In genomic region chr9:127770905-127771569, GRCh38 we compare ENCODE assay signal across 8 cellular contexts. TPM values are rescaled to one million over a fixed set of nuclear protein-coding genes. Genes with fewer than 3 reads are reported as not detected.
A peak's percentile ranks its signal among the peaks of the same experiment; 100 is the strongest.
DNase-seq lines count a peak whose midpoint lies in the region; ATAC-seq lines count a peak whose summit lies in the region.

No MANE protein-coding gene starts in this region.

- H3K9me3 Mint-ChIP-seq in IgD-negative memory B cell, result no peaks in the 10 kb centered on the region
- H3K9me3 Mint-ChIP-seq in activated T-cell treated with anti-CD3 and anti-CD28 coated beads, Interleukin-2, amount 50 U/mL, for 4 hours, result no peaks in the 10 kb centered on the region

- no peaks in the 10 kb centered on the region for H3K27me3 Mint-ChIP-seq in IgD-negative memory B cell
- H3K27me3 Mint-ChIP-seq in activated T-cell treated with anti-CD3 and anti-CD28 coated beads, Interleukin-2, amount 50 U/mL, for 4 hours (ENCODE audit: low read depth), result no peaks in the 10 kb centered on the region

- H3K4me1 Mint-ChIP-seq in IgD-negative memory B cell, result peaks cover 22 to 48% (median 43%) of the 10 kb centered on the region in 3 donors
- peaks cover 65% of the 10 kb centered on the region for H3K4me1 Mint-ChIP-seq in activated T-cell treated with anti-CD3 and anti-CD28 coated beads, Interleukin-2, amount 50 U/mL, for 4 hours (ENCODE audit: low read depth)

- DNase-seq in DMS114 treated with DMSO at 0.1 percent for 48 hours (lab: John Stamatoyannopoulos, UW; ENCODE audit: unreplicated experiment) (peak; percentile 89), OCI-M2 (lab: John Stamatoyannopoulos, UW; ENCODE audit: unreplicated experiment) (peak; percentile 89)
- peak; percentile 96 for DNase-seq in activated T-cell treated with anti-CD3 and anti-CD28 coated beads, Interleukin-2, amount 50 U/mL, for 4 hours
- peak; percentile 98 for DNase-seq in stimulated activated CD8-positive, alpha-beta memory T cell treated with anti-CD3 and anti-CD28 coated beads, Interleukin-4, amount 100 ng/mL, for 48 hours

- H3K4me3 Mint-ChIP-seq in IgD-negative memory B cell, result peak overlapping the region; percentile 91 to 95 (median 92)
- peak overlapping the region; percentile 86 for H3K4me3 Mint-ChIP-seq in activated T-cell treated with anti-CD3 and anti-CD28 coated beads, Interleukin-2, amount 50 U/mL, for 4 hours

- H3K27ac Mint-ChIP-seq in IgD-negative memory B cell, result peak overlapping the region; percentile 95 to 98 (median 97)

- peak overlapping the region; percentile 31 to 55 for H3K4me3 ChIP-seq in muscle layer of colon (ENCODE audit: low read depth in 1 of 2, low read length in 2 of 2)

- no peaks in the 10 kb centered on the region for H3K9me3 ChIP-seq in muscle layer of colon (ENCODE audit: low read length)

- ATAC-seq in GM21576 (IDR thresholded peaks at IDR 0.05; ENCODE audit: unreplicated experiment), result peak; percentile 86
- peak; percentile 93 to 94 for ATAC-seq in activated T-cell treated with anti-CD3 and anti-CD28 coated beads, Interleukin-2, amount 50 U/mL, for 4 hours
- ATAC-seq in esophagus mucosa, result peak; percentile 98

- H3K27me3 ChIP-seq in muscle layer of colon (ENCODE audit: control insufficient read depth in 1 of 2, insufficient read depth in 2 of 2, low read length in 2 of 2), result no peaks in the 10 kb centered on the region

- H3K9ac ChIP-seq in muscle layer of colon (ENCODE audit: low read length), result no peak overlapping the region

- H3K36me3 ChIP-seq in muscle layer of colon (ENCODE audit: insufficient read depth, low read length), result no peaks in the 10 kb centered on the region

- peak overlapping the region; percentile 32 for H3K27ac ChIP-seq in muscle layer of colon (ENCODE audit: low read depth, low read length)

- peaks cover 3% of the 10 kb centered on the region for H3K36me3 Mint-ChIP-seq in IgD-negative memory B cell
- peaks cover 13% of the 10 kb centered on the region for H3K36me3 Mint-ChIP-seq in activated T-cell treated with anti-CD3 and anti-CD28 coated beads, Interleukin-2, amount 50 U/mL, for 4 hours (ENCODE audit: insufficient read depth)

- peaks cover 9% of the 10 kb centered on the region for H3K4me1 ChIP-seq in muscle layer of colon (ENCODE audit: insufficient read depth, low read length)

RNA-seq across cellular contexts. Expression of gene SH2D3C, which starts 7.4 kb away (rescaled TPM):
- polyA plus RNA-seq in IgD-negative memory B cell, result 76.1 TPM
- total RNA-seq in activated T-cell treated with anti-CD3 and anti-CD28 coated beads, Interleukin-2, amount 50 U/mL, for 4 hours, result 10 to 100 TPM in 1 of 3 donors, 1 to 10 TPM in 2; 5.9 to 10.8 (median 7.0) TPM
- 1.9 TPM for total RNA-seq in esophagus mucosa

RNA-seq across cellular contexts. Expression of gene CDK9, which starts 14.8 kb away (rescaled TPM):
- polyA plus RNA-seq in IgD-negative memory B cell, result 65.3 TPM
- total RNA-seq in activated T-cell treated with anti-CD3 and anti-CD28 coated beads, Interleukin-2, amount 50 U/mL, for 4 hours, result 10 to 100 TPM; 66.9 to 91.5 (median 82.5) TPM
- total RNA-seq in esophagus mucosa, result 38.3 TPM

RNA-seq across cellular contexts. Expression of gene FPGS, which starts 31.6 kb away (rescaled TPM):
- 51.4 TPM for polyA plus RNA-seq in IgD-negative memory B cell
- total RNA-seq in activated T-cell treated with anti-CD3 and anti-CD28 coated beads, Interleukin-2, amount 50 U/mL, for 4 hours, result 100 to 1,000 TPM; 137 to 149 (median 141) TPM
- total RNA-seq in esophagus mucosa, result 28.3 TPM

RNA-seq across cellular contexts. Expression of gene TOR2A, which starts 35.9 kb away (rescaled TPM):
- polyA plus RNA-seq in IgD-negative memory B cell, result 22.4 TPM
- 10 to 100 TPM; 19.8 to 23.6 (median 20.1) TPM for total RNA-seq in activated T-cell treated with anti-CD3 and anti-CD28 coated beads, Interleukin-2, amount 50 U/mL, for 4 hours
- 9.5 TPM for total RNA-seq in esophagus mucosa

RNA-seq across cellular contexts. Expression of gene TTC16, which starts 55.2 kb away (rescaled TPM):
- polyA plus RNA-seq in IgD-negative memory B cell, result not detected
- under 1 TPM; 0.37 to 0.58 (median 0.57) TPM for total RNA-seq in activated T-cell treated with anti-CD3 and anti-CD28 coated beads, Interleukin-2, amount 50 U/mL, for 4 hours
- total RNA-seq in esophagus mucosa, result not detected

Comparison
In these comparisons a context has a peak if more than half of its experiments do, and no peak if none do; other contexts are left out.
1. Peak in every context shown above with its lines: DNase-seq, ATAC-seq, H3K4me3 ChIP-seq and H3K27ac ChIP-seq.